Comparison of ENCODE assay signal across 1 cellular context in the genomic region with DNA sequence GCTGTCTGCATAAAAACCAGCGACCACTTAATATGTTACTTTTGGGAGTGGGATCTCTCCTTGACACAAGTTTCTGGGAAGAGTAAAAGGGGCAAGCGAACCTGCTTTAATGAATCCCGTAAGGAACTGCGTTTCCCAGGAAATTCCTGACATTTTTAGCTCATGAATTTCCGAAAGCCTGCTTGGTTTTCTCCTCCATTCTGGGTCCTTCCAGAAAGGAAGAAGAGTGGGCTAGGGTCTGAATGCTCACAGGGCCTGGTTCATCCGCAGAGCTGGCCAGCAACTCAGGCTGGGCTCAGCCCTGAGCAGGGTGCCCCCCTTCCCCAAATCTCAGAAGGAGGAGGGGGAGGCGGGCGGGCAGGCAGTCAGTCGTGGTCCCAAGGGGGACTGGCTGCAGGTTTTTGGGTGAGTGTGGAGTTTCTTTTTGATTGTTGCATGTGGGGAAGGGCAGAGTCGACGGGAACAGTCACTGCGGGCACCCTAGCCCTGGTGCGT.
TF ChIP-seq lines count a peak whose summit lies in the region.

No MANE protein-coding gene starts in this region.

TF ChIP-seq in endothelial cell of umbilical vein, 7 proteins besides CTCF, POLR2A, EP300 and RAD21 (continued from another document):
- no peak for TF ChIP-seq FOS (IDR thresholded peaks at IDR 0.05; ENCODE audit: borderline replicate concordance, insufficient read depth, low read length)
- TF ChIP-seq, protein P1, sequence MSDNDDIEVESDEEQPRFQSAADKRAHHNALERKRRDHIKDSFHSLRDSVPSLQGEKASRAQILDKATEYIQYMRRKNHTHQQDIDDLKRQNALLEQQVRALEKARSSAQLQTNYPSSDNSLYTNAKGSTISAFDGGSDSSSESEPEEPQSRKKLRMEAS (IDR thresholded peaks at IDR 0.05; ENCODE audit: insufficient read depth, insufficient read length) = no peak
